In the genomic region with DNA sequence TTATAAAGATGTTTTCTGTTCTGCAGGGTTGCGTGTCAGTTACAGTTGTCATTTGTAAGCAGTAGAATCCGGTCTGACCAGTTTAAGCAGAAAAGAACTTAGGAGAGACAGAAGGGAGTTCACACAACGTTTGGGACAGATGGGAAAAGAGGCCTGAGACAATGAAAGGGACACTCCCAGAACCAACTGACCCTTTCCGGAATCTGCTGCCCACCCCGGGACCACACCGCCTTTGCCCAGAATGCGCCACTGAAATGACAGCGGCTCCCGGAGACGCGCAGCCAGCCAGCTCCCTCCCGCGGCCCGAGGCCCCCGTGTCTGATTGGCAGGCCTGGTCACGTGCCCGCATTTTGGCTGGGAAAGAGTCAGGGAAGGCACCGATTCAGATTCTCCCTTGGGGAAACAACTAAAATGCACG, we compare ENCODE assay signal across 8 cellular contexts.
DNase-seq lines count a peak whose midpoint lies in the region; ATAC-seq and TF ChIP-seq lines count a peak whose summit lies in the region.

No MANE protein-coding gene starts in this region.

- dilution Hi-C loops in mammary epithelial cell (cut with HindIII; ENCODE audit: low sequenced_read_pairs): no loop called here

- DNase-seq in BJ (ENCODE audit: low read depth): no peak
- peak; percentile 47 for DNase-seq in NCI-H1092 (lab: John Stamatoyannopoulos, UW)
- peak; percentile 46 for DNase-seq in mammary epithelial cell
- peak; percentile 88 for DNase-seq in iPS-NIHi11 (ENCODE audit: low spot score)

- TF ChIP-seq CTCF in BJ (IDR thresholded peaks at IDR 0.05; ENCODE audit: insufficient read depth, low read depth, low read length) (no peak), VCaP (conservative IDR thresholded peaks at IDR 0.05) (no peak), mammary epithelial cell (conservative IDR thresholded peaks at IDR 0.05 in 1 of 2, IDR thresholded peaks at IDR 0.05 in 1 of 2; ENCODE audit: extremely low read depth in 1 of 2, insufficient read depth in 1 of 2, low read depth in 1 of 2, low read length in 2 of 2) (no peak)

- in situ Hi-C loops in mammary epithelial cell (cut with MboI; ENCODE audit: low sequenced_read_pairs in 2 of 2): no loop called here

- H3K27me3 ChIP-seq in BJ (ENCODE audit: control insufficient read depth, insufficient read depth, low read length) (no peaks in the 10 kb centered on the region; the same call in 1 of the 2 replicates), mammary epithelial cell (ENCODE audit: insufficient read depth, low read length) (no peaks in the 10 kb centered on the region)

- peak; percentile 34 for ATAC-seq in GM21390 (IDR thresholded peaks at IDR 0.05; ENCODE audit: unreplicated experiment)
- ATAC-seq in HG03565 (IDR thresholded peaks at IDR 0.05; ENCODE audit: unreplicated experiment): no peak

- intact Hi-C loops in mammary epithelial cell (cut with micrococcal nuclease): no loop called here

- no peaks in the 10 kb centered on the region for H3K79me2 ChIP-seq in mammary epithelial cell (ENCODE audit: insufficient read depth, low read length)

- H3K4me2 ChIP-seq in mammary epithelial cell (ENCODE audit: insufficient read depth, low read depth, low read length): peak overlapping the region; percentile 88

- CTCF ChIA-PET in BJ (lab: Yijun Ruan, JAX): no interaction called here
- CTCF ChIA-PET in mammary epithelial cell (lab: Charles Lee; ENCODE audit: low non-redundant PET): no interaction called here

- peak overlapping the region; percentile 93 for H2AFZ ChIP-seq in mammary epithelial cell (ENCODE audit: low read depth, low read length)

- peaks cover 4% of the 10 kb centered on the region for H3K9me3 ChIP-seq in mammary epithelial cell (replicated peaks; ENCODE audit: insufficient read depth, low read length)

- WGBS in mammary epithelial cell (ENCODE audit: low coverage, missing lambda C conversion rate): 3% methylated on average over 18 of the region's 19 CpGs

- peaks cover 14% of the 10 kb centered on the region for H3K4me1 ChIP-seq in mammary epithelial cell (ENCODE audit: insufficient read depth, low read length)

- H4K20me1 ChIP-seq in mammary epithelial cell (ENCODE audit: insufficient read depth, low read length): no peaks in the 10 kb centered on the region

- H3K36me3 ChIP-seq in BJ (ENCODE audit: control insufficient read depth, insufficient read depth, low read length) (no peaks in the 10 kb centered on the region), mammary epithelial cell (ENCODE audit: insufficient read depth, low read length) (no peaks in the 10 kb centered on the region)

- H3K27ac ChIP-seq in VCaP: peak overlapping the region; percentile 91
- no peak overlapping the region for H3K27ac ChIP-seq in mammary epithelial cell (ENCODE audit: insufficient read depth, low read depth, low read length)
- H3K27ac ChIP-seq in skin epidermis: peak overlapping the region in 17 of 21 experiments; percentile 28 to 83 (median 77)

- BruUV-seq in mammary epithelial cell (replicated peaks; lab: Mats Ljungman, UMichigan): no TSS peak

- H3K9ac ChIP-seq in mammary epithelial cell (ENCODE audit: insufficient read depth, low read length): peak overlapping the region; percentile 41

- H3K4me3 ChIP-seq in BJ (ENCODE audit: low read depth, low read length) (peak overlapping the region; percentile 40), mammary epithelial cell (replicated peaks in 1 of 3; ENCODE audit: insufficient read depth in 1 of 3, low read depth in 2 of 3, low read length in 3 of 3) (peak overlapping the region; percentile 56 to 62 (median 60)), skin epidermis (peak overlapping the region; percentile 15 to 47 (median 36))

- POLR2A ChIA-PET in BJ (lab: Charles Lee): no interaction called here
